8 cellular contexts compared by ENCODE assay signal in genomic region chr11:103927535-103927934, GRCh38.
A peak's percentile ranks its signal among the peaks of the same experiment; 100 is the strongest.
DNase-seq lines count a peak whose midpoint lies in the region; ATAC-seq and TF ChIP-seq lines count a peak whose summit lies in the region.

No MANE protein-coding gene starts in this region.

- H3K27me3 ChIP-seq in GM23338 (ENCODE audit: insufficient read depth) (no peaks in the 10 kb centered on the region), SU-DHL-6 (ENCODE audit: low read length) (no peaks in the 10 kb centered on the region), heart right ventricle (no peaks in the 10 kb centered on the region)

- peaks cover 9% of the 10 kb centered on the region; the same call in 2 of the 3 replicates for H3K4me1 Mint-ChIP-seq in GM23338

- H3K9me3 ChIP-seq in SU-DHL-6 (ENCODE audit: insufficient read depth, low read length) (no peaks in the 10 kb centered on the region), heart right ventricle (no peaks in the 10 kb centered on the region)

- no peak overlapping the region for H2AFZ ChIP-seq in GM23338
- no peak overlapping the region for H2AFZ ChIP-seq in SU-DHL-6 (ENCODE audit: low read depth, low read length, severe bottlenecking)

- no peaks in the 10 kb centered on the region for H3K27me3 Mint-ChIP-seq in GM23338 (ENCODE audit: insufficient read depth, low read depth, poor library complexity)

- H3K4me1 ChIP-seq in GM23338 (ENCODE audit: insufficient read depth) (no peaks in the 10 kb centered on the region; the same call in 1 of the 2 replicates), heart right ventricle (peaks cover 0 to 13% (median 6%) of the 10 kb centered on the region in 9 donors)

- 54 to 58% methylated on average over 2 of the region's 2 CpGs for WGBS in heart right ventricle, 2 donors

- H4K20me1 ChIP-seq in GM23338 (replicated peaks; ENCODE audit: insufficient read depth) (no peaks in the 10 kb centered on the region), SU-DHL-6 (ENCODE audit: low read depth, low read length) (no peaks in the 10 kb centered on the region)

- no peak overlapping the region for H3K4me3 Mint-ChIP-seq in GM23338

- H3K9ac ChIP-seq in SU-DHL-6 (ENCODE audit: low read length): no peak overlapping the region

- H3K4me3 ChIP-seq in GM23338: no peak overlapping the region
- no peak overlapping the region for H3K4me3 ChIP-seq in SU-DHL-6 (ENCODE audit: insufficient read depth, low read length, poor library complexity, severe bottlenecking)
- H3K4me3 ChIP-seq in heart right ventricle: no peak overlapping the region

- TF ChIP-seq CTCF in GM23338 (conservative IDR thresholded peaks at IDR 0.05; ENCODE audit: low read depth in 2 of 2) (peak; percentile 51 to 61), SU-DHL-6 (IDR thresholded peaks at IDR 0.05; ENCODE audit: insufficient read depth, low read length, poor library complexity, severe bottlenecking) (peak; percentile 42), heart right ventricle (IDR thresholded peaks at IDR 0.05) (peak in 6 of 9 donors; percentile 32 to 54 (median 48))

- H3K4me2 ChIP-seq in GM23338 (no peak overlapping the region), SU-DHL-6 (ENCODE audit: low read depth, low read length, poor library complexity, severe bottlenecking) (peak overlapping the region; percentile 8)

- intact Hi-C loops in heart right ventricle (cut with DNase I) (loop anchor here in 5 of 10 donors (5.0 to 10.0 kb wide), 3 partner anchors 225 to 243 kb away; no protein-coding TSS in a partner anchor), posterior cingulate gyrus (cut with DNase I) (no loop called here)

- H3K36me3 ChIP-seq in GM23338 (ENCODE audit: insufficient read depth) (no peaks in the 10 kb centered on the region), SU-DHL-6 (ENCODE audit: low read length) (no peaks in the 10 kb centered on the region), heart right ventricle (no peaks in the 10 kb centered on the region)

- H3K36me3 Mint-ChIP-seq in GM23338 (ENCODE audit: low read depth): no peaks in the 10 kb centered on the region

- no peaks in the 10 kb centered on the region for H3K9me3 Mint-ChIP-seq in GM23338

- DNase-seq in AML-193 (lab: John Stamatoyannopoulos, UW): peak; percentile 6 to 11
- peak; percentile 25 for DNase-seq in GM23338 (ENCODE audit: low spot score)
- DNase-seq in heart right ventricle: no peak
- no peak for DNase-seq in activated naive CD4-positive, alpha-beta T cell (lab: John Stamatoyannopoulos, UW)
- no peak for DNase-seq in posterior cingulate gyrus
- no peak for DNase-seq in NCI-H2107 (lab: John Stamatoyannopoulos, UW)

- H3F3A ChIP-seq in GM23338 (replicated peaks; ENCODE audit: low read depth) (no peaks in the 10 kb centered on the region), SU-DHL-6 (ENCODE audit: insufficient read depth) (no peaks in the 10 kb centered on the region)

- ATAC-seq in GM23338 (no peak), heart right ventricle (no peak), HG03045 (IDR thresholded peaks at IDR 0.05; ENCODE audit: unreplicated experiment) (no peak)

- H3K79me2 ChIP-seq in GM23338 (replicated peaks; ENCODE audit: insufficient read depth) (no peaks in the 10 kb centered on the region), SU-DHL-6 (ENCODE audit: insufficient read depth, low read length) (no peaks in the 10 kb centered on the region)

- no peak overlapping the region for H3K27ac Mint-ChIP-seq in GM23338

- no peaks in the 10 kb centered on the region for H3K9me2 ChIP-seq in GM23338 (ENCODE audit: insufficient read depth)
- H3K9me2 ChIP-seq in SU-DHL-6 (replicated peaks; ENCODE audit: insufficient read depth, low read length): no peaks in the 10 kb centered on the region

- H3K27ac ChIP-seq in GM23338 (ENCODE audit: low read depth) (no peak overlapping the region), SU-DHL-6 (ENCODE audit: low read depth, low read length) (peak overlapping the region; percentile 27; the same call in 1 of the 2 replicates), heart right ventricle (no peak overlapping the region)

TF ChIP-seq in GM23338, 12 proteins besides CTCF, POLR2A, EP300 and RAD21:
- TF ChIP-seq ZNF331 (CRISPR knock-in tag; IDR thresholded peaks at IDR 0.05; ENCODE audit: low read depth) (no peak), EZH2 (IDR thresholded peaks at IDR 0.05; ENCODE audit: low read depth, unreplicated experiment) (no peak), ZNF114 (CRISPR knock-in tag; IDR thresholded peaks at IDR 0.05) (no peak)
- TF ChIP-seq, protein P1, sequence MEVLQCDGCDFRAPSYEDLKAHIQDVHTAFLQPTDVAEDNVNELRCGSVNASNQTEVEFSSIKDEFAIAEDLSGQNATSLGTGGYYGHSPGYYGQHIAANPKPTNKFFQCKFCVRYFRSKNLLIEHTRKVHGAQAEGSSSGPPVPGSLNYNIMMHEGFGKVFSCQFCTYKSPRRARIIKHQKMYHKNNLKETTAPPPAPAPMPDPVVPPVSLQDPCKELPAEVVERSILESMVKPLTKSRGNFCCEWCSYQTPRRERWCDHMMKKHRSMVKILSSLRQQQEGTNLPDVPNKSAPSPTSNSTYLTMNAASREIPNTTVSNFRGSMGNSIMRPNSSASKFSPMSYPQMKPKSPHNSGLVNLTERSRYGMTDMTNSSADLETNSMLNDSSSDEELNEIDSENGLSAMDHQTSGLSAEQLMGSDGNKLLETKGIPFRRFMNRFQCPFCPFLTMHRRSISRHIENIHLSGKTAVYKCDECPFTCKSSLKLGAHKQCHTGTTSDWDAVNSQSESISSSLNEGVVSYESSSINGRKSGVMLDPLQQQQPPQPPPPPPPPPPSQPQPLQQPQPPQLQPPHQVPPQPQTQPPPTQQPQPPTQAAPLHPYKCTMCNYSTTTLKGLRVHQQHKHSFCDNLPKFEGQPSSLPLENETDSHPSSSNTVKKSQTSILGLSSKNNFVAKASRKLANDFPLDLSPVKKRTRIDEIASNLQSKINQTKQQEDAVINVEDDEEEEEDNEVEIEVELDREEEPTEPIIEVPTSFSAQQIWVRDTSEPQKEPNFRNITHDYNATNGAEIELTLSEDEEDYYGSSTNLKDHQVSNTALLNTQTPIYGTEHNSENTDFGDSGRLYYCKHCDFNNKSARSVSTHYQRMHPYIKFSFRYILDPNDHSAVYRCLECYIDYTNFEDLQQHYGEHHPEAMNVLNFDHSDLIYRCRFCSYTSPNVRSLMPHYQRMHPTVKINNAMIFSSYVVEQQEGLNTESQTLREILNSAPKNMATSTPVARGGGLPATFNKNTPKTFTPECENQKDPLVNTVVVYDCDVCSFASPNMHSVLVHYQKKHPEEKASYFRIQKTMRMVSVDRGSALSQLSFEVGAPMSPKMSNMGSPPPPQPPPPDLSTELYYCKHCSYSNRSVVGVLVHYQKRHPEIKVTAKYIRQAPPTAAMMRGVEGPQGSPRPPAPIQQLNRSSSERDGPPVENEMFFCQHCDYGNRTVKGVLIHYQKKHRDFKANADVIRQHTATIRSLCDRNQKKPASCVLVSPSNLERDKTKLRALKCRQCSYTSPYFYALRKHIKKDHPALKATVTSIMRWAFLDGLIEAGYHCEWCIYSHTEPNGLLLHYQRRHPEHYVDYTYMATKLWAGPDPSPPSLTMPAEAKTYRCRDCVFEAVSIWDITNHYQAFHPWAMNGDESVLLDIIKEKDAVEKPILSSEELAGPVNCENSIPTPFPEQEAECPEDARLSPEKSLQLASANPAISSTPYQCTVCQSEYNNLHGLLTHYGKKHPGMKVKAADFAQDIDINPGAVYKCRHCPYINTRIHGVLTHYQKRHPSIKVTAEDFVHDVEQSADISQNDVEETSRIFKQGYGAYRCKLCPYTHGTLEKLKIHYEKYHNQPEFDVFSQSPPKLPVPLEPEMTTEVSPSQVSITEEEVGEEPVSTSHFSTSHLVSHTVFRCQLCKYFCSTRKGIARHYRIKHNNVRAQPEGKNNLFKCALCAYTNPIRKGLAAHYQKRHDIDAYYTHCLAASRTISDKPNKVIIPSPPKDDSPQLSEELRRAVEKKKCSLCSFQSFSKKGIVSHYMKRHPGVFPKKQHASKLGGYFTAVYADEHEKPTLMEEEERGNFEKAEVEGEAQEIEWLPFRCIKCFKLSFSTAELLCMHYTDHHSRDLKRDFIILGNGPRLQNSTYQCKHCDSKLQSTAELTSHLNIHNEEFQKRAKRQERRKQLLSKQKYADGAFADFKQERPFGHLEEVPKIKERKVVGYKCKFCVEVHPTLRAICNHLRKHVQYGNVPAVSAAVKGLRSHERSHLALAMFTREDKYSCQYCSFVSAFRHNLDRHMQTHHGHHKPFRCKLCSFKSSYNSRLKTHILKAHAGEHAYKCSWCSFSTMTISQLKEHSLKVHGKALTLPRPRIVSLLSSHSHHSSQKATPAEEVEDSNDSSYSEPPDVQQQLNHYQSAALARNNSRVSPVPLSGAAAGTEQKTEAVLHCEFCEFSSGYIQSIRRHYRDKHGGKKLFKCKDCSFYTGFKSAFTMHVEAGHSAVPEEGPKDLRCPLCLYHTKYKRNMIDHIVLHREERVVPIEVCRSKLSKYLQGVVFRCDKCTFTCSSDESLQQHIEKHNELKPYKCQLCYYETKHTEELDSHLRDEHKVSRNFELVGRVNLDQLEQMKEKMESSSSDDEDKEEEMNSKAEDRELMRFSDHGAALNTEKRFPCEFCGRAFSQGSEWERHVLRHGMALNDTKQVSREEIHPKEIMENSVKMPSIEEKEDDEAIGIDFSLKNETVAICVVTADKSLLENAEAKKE (CRISPR knock-in tag; IDR thresholded peaks at IDR 0.05): no peak

Comparison
In these comparisons a context has a peak if more than half of its experiments do, and no peak if none do; other contexts are left out.
1. DNase-seq: peak in AML-193 (2 of 2) and GM23338 (single experiment); none in heart right ventricle (0 of 2), activated naive CD4-positive, alpha-beta T cell (0 of 4), posterior cingulate gyrus (0 of 10) and NCI-H2107 (single experiment).
2. Peak in every context shown above with its lines, with median percentiles within 50 percentile points of each other: CTCF ChIP-seq.